1 cellular context compared by ENCODE assay signal in genomic region chr19:8306235-8307054, GRCh38.
TF ChIP-seq lines count a peak whose summit lies in the region.

No MANE protein-coding gene starts in this region.

TF ChIP-seq in GM12878, 131 proteins besides CTCF, POLR2A, EP300 and RAD21:
- TF ChIP-seq SP1 (IDR thresholded peaks at IDR 0.05; ENCODE audit: low read depth, low read length) (no peak), RB1 (IDR thresholded peaks at IDR 0.05; ENCODE audit: borderline replicate concordance) (no peak), SMAD1 (IDR thresholded peaks at IDR 0.05; ENCODE audit: low read depth, partially characterized antibody) (no peak), REST (IDR thresholded peaks at IDR 0.05; ENCODE audit: low read depth, low read length) (no peak), ZNF384 (IDR thresholded peaks at IDR 0.05; ENCODE audit: borderline replicate concordance, low read depth, low read length) (no peak), E4F1 (IDR thresholded peaks at IDR 0.05; ENCODE audit: borderline replicate concordance, partially characterized antibody) (no peak), RUNX3 (IDR thresholded peaks at IDR 0.05; ENCODE audit: low read length) (no peak), SREBF1 (IDR thresholded peaks at IDR 0.05; ENCODE audit: low read length) (no peak), RCOR1 (conservative IDR thresholded peaks at IDR 0.05; ENCODE audit: low read depth, low read length) (no peak), BMI1 (IDR thresholded peaks at IDR 0.05; ENCODE audit: borderline replicate concordance) (no peak), CBX5 (IDR thresholded peaks at IDR 0.05; ENCODE audit: low read depth) (no peak), STAT3 (IDR thresholded peaks at IDR 0.05; ENCODE audit: low read depth, low read length) (no peak), PAX5 (IDR thresholded peaks at IDR 0.05; ENCODE audit: borderline replicate concordance, low read depth, low read length) (no peak)
TF ChIP-seq in GM12878: peak in this region for 0.
